ENCODE assay signal across 26 cellular contexts in the genomic region with DNA sequence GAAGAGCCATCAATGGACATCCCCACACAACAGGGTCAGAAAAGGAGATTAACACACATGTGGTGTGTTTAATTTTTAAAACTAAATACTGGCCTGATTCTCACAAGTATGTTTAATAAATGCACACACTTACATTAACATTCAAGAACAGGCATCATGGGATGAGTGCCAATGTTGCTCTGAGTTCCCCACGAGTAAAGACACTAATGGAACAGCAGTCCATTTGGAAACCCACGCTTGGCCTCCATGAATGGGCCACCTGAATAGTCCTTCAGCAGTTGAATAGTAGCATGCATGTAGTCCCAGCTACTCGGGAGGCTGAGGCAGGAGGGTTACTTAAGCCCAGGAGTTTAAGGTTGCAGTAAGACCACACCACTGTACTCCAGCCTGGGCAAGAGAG.
"Had no signal": no experiment of that assay in that cellular context is flagged by ENCODE, and none has a peak within 500 bp of the region (broad histone marks: within the 10 kb centered on the region; RNA-seq: fewer than 3 reads in every experiment).

No MANE protein-coding gene starts in this region.

- H3K27me3 Mint-ChIP-seq: dendritic cell treated with granulocyte-macrophage colony-stimulating factor and Interleukin-4, amounts not matched to agents 40 ng/mL and 50 ng/mL, for 4 days had no signal

- H3K27ac ChIP-seq: esophagus squamous epithelium, gastroesophageal sphincter, neural progenitor cell, parathyroid adenoma, psoas muscle, testis, transverse colon had no signal

- H3K36me3 Mint-ChIP-seq: activated naive CD8-positive, alpha-beta T cell; brain; natural killer cell; neural progenitor cell had no signal

- H3K4me1 Mint-ChIP-seq: natural killer cell, neural progenitor cell had no signal

- H3K36me3 ChIP-seq: esophagus squamous epithelium, gastroesophageal sphincter, neural progenitor cell, transverse colon had no signal

- DNase-seq: activated CD4-positive, alpha-beta T cell treated with anti-CD3 and anti-CD28 coated beads for 4 hours; activated CD4-positive, alpha-beta T cell treated with anti-CD3 and anti-CD28 coated beads, Interleukin-2, amount 50 U/mL, for 48 hours; activated CD4-positive, CD25-positive, alpha-beta regulatory T cell; activated CD8-positive, alpha-beta memory T cell treated with anti-CD3 and anti-CD28 coated beads for 24 hours; activated effector memory CD4-positive, alpha-beta T cell treated with Interleukin-2 at 50 U/mL for 16 hours; activated naive CD4-positive, alpha-beta T cell treated with Interleukin-2 at 50 U/mL for 16 hours; anterior cingulate cortex; caudate nucleus; esophagus squamous epithelium; head of caudate nucleus; mesendoderm; natural killer cell; occipital lobe; stimulated activated CD4-positive, alpha-beta T cell treated with anti-CD3 and anti-CD28 coated beads, Interleukin-2, amount 100 ng/mL, for 48 hours; stimulated activated naive CD8-positive, alpha-beta T cell treated with anti-CD3 and anti-CD28 coated beads, Interleukin-15, Interleukin-2, amounts not matched to agents 100 U/mL and 50 U/mL, for 24 hours; testis; transverse colon had no signal

- H3K27ac Mint-ChIP-seq: activated naive CD8-positive, alpha-beta T cell; dendritic cell treated with granulocyte-macrophage colony-stimulating factor and Interleukin-4, amounts not matched to agents 40 ng/mL and 50 ng/mL, for 4 days; natural killer cell; neural progenitor cell had no signal

- H3K4me1 ChIP-seq: esophagus squamous epithelium, gastroesophageal sphincter, neural progenitor cell, parathyroid adenoma, psoas muscle, testis, transverse colon had no signal

- H3K4me3 ChIP-seq: esophagus squamous epithelium, gastroesophageal sphincter, lung, neural progenitor cell, psoas muscle, testis, transverse colon had no signal

- ATAC-seq: left lobe of liver; natural killer cell; stimulated activated naive CD8-positive, alpha-beta T cell treated with anti-CD3 and anti-CD28 coated beads, Interleukin-15, Interleukin-2, amounts not matched to agents 100 U/mL and 50 U/mL, for 24 hours had no signal

- H3K9me3 Mint-ChIP-seq: neural progenitor cell had no signal

- H3K9me3 ChIP-seq: esophagus squamous epithelium, psoas muscle, testis, transverse colon had no signal

- H3K4me3 Mint-ChIP-seq: activated naive CD8-positive, alpha-beta T cell; brain; dendritic cell treated with granulocyte-macrophage colony-stimulating factor and Interleukin-4, amounts not matched to agents 40 ng/mL and 50 ng/mL, for 4 days; natural killer cell; neural progenitor cell had no signal

- H3K27me3 ChIP-seq: esophagus squamous epithelium, neural progenitor cell, testis had no signal
